Comparison of ENCODE assay signal across 21 cellular contexts in the genomic region with DNA sequence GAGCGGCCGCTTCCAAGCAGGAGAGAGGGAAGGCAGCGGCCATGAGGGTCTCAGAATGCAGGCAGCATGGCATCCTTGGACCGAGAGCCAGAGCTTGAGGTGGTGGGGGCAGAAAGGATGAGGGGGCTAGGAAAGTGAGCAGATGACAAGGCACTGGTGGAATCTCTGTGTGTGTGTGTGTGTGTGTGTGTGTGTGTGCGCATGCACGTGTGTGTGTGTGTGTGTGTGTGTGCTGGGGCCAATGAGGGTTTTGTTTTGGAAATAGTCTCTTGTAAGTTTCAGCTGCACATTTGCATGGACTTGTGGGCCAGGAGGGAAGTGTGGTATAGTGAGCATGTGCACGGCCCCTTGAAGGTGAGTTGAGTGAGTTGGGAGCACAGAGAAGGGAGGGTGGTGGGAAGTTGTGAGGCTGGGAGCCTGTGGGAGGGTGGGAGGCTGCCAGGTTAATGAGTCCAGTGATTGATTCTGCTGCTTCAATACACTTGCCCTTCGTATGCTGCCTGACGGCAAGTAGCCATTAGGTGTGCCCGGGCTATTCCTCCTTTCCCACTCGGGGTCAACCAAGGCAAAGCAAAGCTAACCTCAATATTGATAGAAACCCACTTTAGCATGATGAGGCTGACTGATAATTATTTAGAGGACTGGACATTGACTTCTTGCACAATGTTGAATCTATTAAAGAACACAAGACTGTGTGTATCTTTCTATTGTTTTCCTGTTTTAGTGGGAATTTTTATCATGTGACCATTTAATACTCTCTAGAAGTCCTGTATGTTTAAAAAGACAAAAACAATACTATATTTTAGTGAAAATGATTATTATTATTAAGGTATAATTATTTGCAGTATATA.
"Had no signal": no experiment of that assay in that cellular context is flagged by ENCODE, and none has a peak within 500 bp of the region (broad histone marks: within the 10 kb centered on the region; RNA-seq: fewer than 3 reads in every experiment).

No MANE protein-coding gene starts in this region.

- H2AFZ ChIP-seq: parathyroid adenoma had no signal

- H3K27ac ChIP-seq: epithelial cell of prostate, esophagus muscularis mucosa, gastrocnemius medialis, left ventricle myocardium inferior, parathyroid adenoma, psoas muscle, spleen, tibial artery had no signal

- H3K36me3 ChIP-seq: esophagus muscularis mucosa, gastrocnemius medialis, left ventricle myocardium inferior, spleen, tibial artery had no signal

- H3K27me3 ChIP-seq: gastrocnemius medialis, tibial artery had no signal

- H3K79me2 ChIP-seq: parathyroid adenoma had no signal

- ATAC-seq: effector memory CD8-positive, alpha-beta T cell; gastrocnemius medialis; natural killer cell treated with Interleukin-12 subunit alpha and Interleukin-12 subunit beta and Interleukin-15 and Interleukin-18, amount 100 ng/mL, for 72 hours; psoas muscle; sciatic nerve; stimulated activated memory B cell treated with anti-CD40 and anti-IgM and Interleukin-4, amounts not matched to agents 10 μg/mL and 1 μg/mL and 100 μg/mL, for 72 hours had no signal

- DNase-seq: effector memory CD8-positive, alpha-beta T cell; gastrocnemius medialis; islet precursor cell; left ventricle myocardium inferior; mesenchymal stem cell; midbrain; occipital lobe; psoas muscle; retina; spleen; stimulated activated CD4-positive, alpha-beta T cell treated with anti-CD3 and anti-CD28 coated beads, Interleukin-15, amount 100 ng/mL, for 24 hours; stimulated activated CD4-positive, alpha-beta T cell treated with anti-CD3 and anti-CD28 coated beads, Interleukin-1b, Interleukin-23, amount 100 ng/mL, for 48 hours; stimulated activated CD4-positive, alpha-beta T cell treated with anti-CD3 and anti-CD28 coated beads, Interleukin-4, amount 100 ng/mL, for 24 hours; tibial artery had no signal

- H3K4me3 ChIP-seq: esophagus muscularis mucosa, gastrocnemius medialis, left ventricle myocardium inferior, lung, psoas muscle, spleen, tibial artery had no signal

- H3K9me3 ChIP-seq: esophagus muscularis mucosa, gastrocnemius medialis, left ventricle myocardium inferior, psoas muscle, spleen, tibial artery had no signal

- H3K4me1 ChIP-seq: esophagus muscularis mucosa, gastrocnemius medialis, left ventricle myocardium inferior, parathyroid adenoma, psoas muscle, spleen, tibial artery had no signal
